In the genomic region with DNA sequence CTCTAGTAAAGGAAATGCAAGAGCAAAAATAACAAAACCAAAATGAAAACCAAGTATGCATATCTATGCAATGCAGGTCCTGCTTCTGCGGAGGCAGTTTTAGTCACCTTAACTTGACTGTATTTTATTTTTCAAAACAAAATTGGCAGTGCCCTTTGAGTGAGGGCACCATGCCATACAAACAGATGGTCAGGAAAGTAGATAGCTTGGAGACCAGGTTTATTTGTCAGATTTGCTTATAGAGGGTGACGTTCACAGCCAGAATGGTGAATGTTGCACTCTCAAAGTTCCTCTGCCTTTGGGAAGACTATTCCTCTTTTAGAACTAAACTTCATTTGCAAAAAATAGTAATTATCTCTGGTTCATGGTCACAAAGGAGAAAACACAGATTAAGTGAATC, we compare ENCODE assay signal across 26 cellular contexts.
"Had no signal": no experiment of that assay in that cellular context is flagged by ENCODE, and none has a peak within 500 bp of the region (broad histone marks: within the 10 kb centered on the region; RNA-seq: fewer than 3 reads in every experiment).

No MANE protein-coding gene starts in this region.

- H3K27me3 Mint-ChIP-seq: activated CD4-positive, alpha-beta memory T cell treated with anti-CD3 and anti-CD28 coated beads, Interleukin-2, amount 10 ng/mL, durations not matched to agents 7 days and 5 days; activated naive CD8-positive, alpha-beta T cell; activated T-helper 17 cell treated with anti-CD3 and anti-CD28 coated beads, Interleukin-2, amount 50 U/mL, for 72 hours; brain; T-cell had no signal

- H3K9me3 ChIP-seq: MG63 had no signal

- H3K36me3 ChIP-seq: cardiac muscle cell, MG63 had no signal

- H3K27ac ChIP-seq: cardiac muscle cell, coronary artery, KMS-11, VCaP had no signal

- H3K27ac Mint-ChIP-seq: activated CD4-positive, alpha-beta memory T cell treated with anti-CD3 and anti-CD28 coated beads, Interleukin-2, amount 10 ng/mL, durations not matched to agents 7 days and 5 days; activated naive CD4-positive, alpha-beta T cell treated with anti-CD3 and anti-CD28 coated beads for 36 hours; activated naive CD8-positive, alpha-beta T cell; activated T-helper 17 cell treated with anti-CD3 and anti-CD28 coated beads, Interleukin-2, amount 50 U/mL, for 72 hours; T-cell had no signal

- DNase-seq: activated CD4-positive, alpha-beta memory T cell treated with anti-CD3 and anti-CD28 coated beads, Interleukin-2, amount 10 ng/mL, durations not matched to agents 7 days and 5 days; activated CD4-positive, alpha-beta T cell treated with anti-CD3 and anti-CD28 coated beads, Interleukin-2, amount 50 U/mL, for 1 hour; activated CD4-positive, CD25-positive, alpha-beta regulatory T cell; activated gamma-delta T cell; activated naive CD4-positive, alpha-beta T cell treated with anti-CD3 and anti-CD28 coated beads for 36 hours; activated T-cell treated with anti-CD3 and anti-CD28 coated beads for 4 hours; activated T-cell treated with anti-CD3 and anti-CD28 coated beads, Interleukin-2, amount 50 U/mL, for 48 hours; amygdala; MG63; MV-4-11; NCI-H146; NCI-H2029; NCI-H2107; NCI-H524 treated with DMSO at 0.1 percent for 48 hours; NCI-H82; SIG-M5; T-cell; T-helper 2 cell; T1000 had no signal

- H3K4me3 ChIP-seq: cardiac muscle cell, coronary artery, MG63 had no signal

- H3K36me3 Mint-ChIP-seq: activated naive CD8-positive, alpha-beta T cell; brain; T-cell had no signal

- H3K4me1 Mint-ChIP-seq: activated CD4-positive, alpha-beta memory T cell treated with anti-CD3 and anti-CD28 coated beads, Interleukin-2, amount 10 ng/mL, durations not matched to agents 7 days and 5 days; activated T-helper 17 cell treated with anti-CD3 and anti-CD28 coated beads, Interleukin-2, amount 50 U/mL, for 72 hours; brain; T-cell had no signal

- H3K27me3 ChIP-seq: cardiac muscle cell, MG63 had no signal

- H3K4me3 Mint-ChIP-seq: activated CD4-positive, alpha-beta memory T cell treated with anti-CD3 and anti-CD28 coated beads, Interleukin-2, amount 10 ng/mL, durations not matched to agents 7 days and 5 days; activated naive CD4-positive, alpha-beta T cell treated with anti-CD3 and anti-CD28 coated beads for 36 hours; activated naive CD8-positive, alpha-beta T cell; activated T-helper 17 cell treated with anti-CD3 and anti-CD28 coated beads, Interleukin-2, amount 50 U/mL, for 72 hours; T-cell had no signal
